Comparison of ENCODE assay signal across 9 cellular contexts in genomic region chr10:76311752-76312699, GRCh38.
DNase-seq lines count a peak whose midpoint lies in the region; ATAC-seq and TF ChIP-seq lines count a peak whose summit lies in the region.
"Had no signal": no experiment of that assay in that cellular context is flagged by ENCODE, and none has a peak within 500 bp of the region (broad histone marks: within the 10 kb centered on the region; RNA-seq: fewer than 3 reads in every experiment).

No MANE protein-coding gene starts in this region.

- no peak for TF ChIP-seq POLR2A in heart left ventricle (IDR thresholded peaks at IDR 0.05)

- H3K4me3 ChIP-seq in Panc1 (ENCODE audit: low read depth in 2 of 2, low read length in 2 of 2) (no peak overlapping the region), heart left ventricle (no peak overlapping the region)
- H3K4me3 ChIP-seq in CD4-positive, alpha-beta memory T cell (ENCODE audit: low read length in 2 of 2) = no peak overlapping the region
- H3K4me3 ChIP-seq: HAP-1 had no signal

- TF ChIP-seq CTCF in Panc1 (IDR thresholded peaks at IDR 0.05) (peak; percentile 80), heart left ventricle (IDR thresholded peaks at IDR 0.05) (peak in 11 of 12 donors; percentile 20 to 54 (median 32)), Calu3 (IDR thresholded peaks at IDR 0.05; ENCODE audit: unreplicated experiment) (no peak)

- H3K9me3 Mint-ChIP-seq in stimulated activated naive CD8-positive, alpha-beta T cell treated with anti-CD3 and anti-CD28 coated beads, Interleukin-15, amount 100 ng/mL, for 72 hours = no peaks in the 10 kb centered on the region
- H3K9me3 Mint-ChIP-seq in CD4-positive, alpha-beta memory T cell = peaks cover 0 to 5% (median 0%) of the 10 kb centered on the region in 8 donors
- peaks cover 10% of the 10 kb centered on the region for H3K9me3 Mint-ChIP-seq in Calu3 (ENCODE audit: low read depth, unreplicated experiment)
- peaks cover 0 to 2% (median 0%) of the 10 kb centered on the region in 9 donors for H3K9me3 Mint-ChIP-seq in naive thymus-derived CD8-positive, alpha-beta T cell

- H3K4me1 ChIP-seq in Panc1 (ENCODE audit: control insufficient read depth, insufficient read depth, low read length) (no peaks in the 10 kb centered on the region), heart left ventricle (peaks cover 0 to 49% (median 24%) of the 10 kb centered on the region in 12 donors)
- H3K4me1 ChIP-seq in CD4-positive, alpha-beta memory T cell (ENCODE audit: insufficient read depth, low read length) = no peaks in the 10 kb centered on the region
- H3K4me1 ChIP-seq: HAP-1 had no signal

- H3K27ac Mint-ChIP-seq in stimulated activated naive CD8-positive, alpha-beta T cell treated with anti-CD3 and anti-CD28 coated beads, Interleukin-15, amount 100 ng/mL, for 72 hours = no peak overlapping the region
- H3K27ac Mint-ChIP-seq in CD4-positive, alpha-beta memory T cell = no peak overlapping the region
- no peak overlapping the region for H3K27ac Mint-ChIP-seq in Calu3 (ENCODE audit: unreplicated experiment)
- H3K27ac Mint-ChIP-seq in naive thymus-derived CD8-positive, alpha-beta T cell = no peak overlapping the region

- CTCF ChIA-PET in Panc1 (lab: Charles Lee) (no interaction called here), Calu3 (lab: Charles Lee) (interaction anchor here (0.7 kb wide), 1 partner anchor 9 kb away, joined by 4 read pairs; no protein-coding TSS in a partner anchor)
- CTCF ChIA-PET in CD4-positive, alpha-beta memory T cell (lab: Charles Lee; ENCODE audit: partially characterized antibody) = no interaction called here

- peak; percentile 57 for ATAC-seq in stimulated activated naive CD8-positive, alpha-beta T cell treated with anti-CD3 and anti-CD28 coated beads, Interleukin-15, amount 100 ng/mL, for 72 hours
- no peak for ATAC-seq in stimulated activated naive CD8-positive, alpha-beta T cell treated with anti-CD3 and anti-CD28 coated beads, Interleukin-15, Interleukin-2, amounts not matched to agents 100 U/mL and 50 U/mL, for 24 hours
- ATAC-seq in HG03045 (IDR thresholded peaks at IDR 0.05; ENCODE audit: unreplicated experiment) (peak; percentile 62), Panc1 (peak; percentile 96), heart left ventricle (peak; percentile 70 to 86 (median 77))
- ATAC-seq in naive thymus-derived CD8-positive, alpha-beta T cell = no peak

- H3K4me1 Mint-ChIP-seq in stimulated activated naive CD8-positive, alpha-beta T cell treated with anti-CD3 and anti-CD28 coated beads, Interleukin-15, amount 100 ng/mL, for 72 hours = no peaks in the 10 kb centered on the region
- no peaks in the 10 kb centered on the region for H3K4me1 Mint-ChIP-seq in CD4-positive, alpha-beta memory T cell
- no peaks in the 10 kb centered on the region for H3K4me1 Mint-ChIP-seq in Calu3 (ENCODE audit: low read depth, unreplicated experiment)
- H3K4me1 Mint-ChIP-seq in naive thymus-derived CD8-positive, alpha-beta T cell = no peaks in the 10 kb centered on the region

- H3K27me3 ChIP-seq in Panc1 (ENCODE audit: control insufficient read depth, insufficient read depth, low read length) (peaks cover 2% of the 10 kb centered on the region; the same call in 1 of the 2 replicates), heart left ventricle (no peaks in the 10 kb centered on the region)
- H3K27me3 ChIP-seq in CD4-positive, alpha-beta memory T cell (ENCODE audit: insufficient read depth, low read length) = no peaks in the 10 kb centered on the region

- H3K27ac ChIP-seq in Panc1 (ENCODE audit: low read length) (no peak overlapping the region), heart left ventricle (peak overlapping the region in 11 of 12 donors; percentile 26 to 76 (median 43))
- H3K27ac ChIP-seq in CD4-positive, alpha-beta memory T cell (ENCODE audit: low read depth, low read length) = no peak overlapping the region

- H3K36me3 ChIP-seq in Panc1 (ENCODE audit: control insufficient read depth, insufficient read depth, low read length) (no peaks in the 10 kb centered on the region), heart left ventricle (no peaks in the 10 kb centered on the region)
- H3K36me3 ChIP-seq in CD4-positive, alpha-beta memory T cell (ENCODE audit: insufficient read depth, low read length) = no peaks in the 10 kb centered on the region
- H3K36me3 ChIP-seq: HAP-1 had no signal

- no peaks in the 10 kb centered on the region for H3K36me3 Mint-ChIP-seq in CD4-positive, alpha-beta memory T cell
- no peaks in the 10 kb centered on the region for H3K36me3 Mint-ChIP-seq in Calu3 (ENCODE audit: insufficient read depth, unreplicated experiment)
- H3K36me3 Mint-ChIP-seq in naive thymus-derived CD8-positive, alpha-beta T cell = no peaks in the 10 kb centered on the region

- no peaks in the 10 kb centered on the region for H3K9me3 ChIP-seq in Panc1 (ENCODE audit: control insufficient read depth, insufficient read depth, low read depth, low read length)
- H3K9me3 ChIP-seq in heart left ventricle = peaks cover 0 to 6% (median 0%) of the 10 kb centered on the region in 12 donors
- no peaks in the 10 kb centered on the region for H3K9me3 ChIP-seq in CD4-positive, alpha-beta memory T cell (ENCODE audit: control insufficient read depth in 1 of 2, low read length in 2 of 2)
- H3K9me3 ChIP-seq: HAP-1 had no signal

- POLR2A ChIA-PET in Panc1 (lab: Charles Lee) = no interaction called here
- POLR2A ChIA-PET in CD4-positive, alpha-beta memory T cell (lab: Charles Lee; ENCODE audit: partially characterized antibody) = no interaction called here
- POLR2A ChIA-PET in naive thymus-derived CD8-positive, alpha-beta T cell (lab: Charles Lee) = no interaction called here

- BruUV-seq in Panc1 (replicated peaks; lab: Mats Ljungman, UMichigan) (no TSS peak), Calu3 (replicated peaks; lab: Mats Ljungman, UMichigan) (no TSS peak)

- in situ Hi-C loops in Panc1 (cut with HindIII; ENCODE audit: low pct_unique_long_range_greater_than_20kb, low sequenced_read_pairs) = no loop called here

- DNase-seq in stimulated activated naive CD8-positive, alpha-beta T cell treated with anti-CD3 and anti-CD28 coated beads, Interleukin-15, amount 100 ng/mL, for 72 hours = no peak
- DNase-seq in stimulated activated naive CD8-positive, alpha-beta T cell treated with anti-CD3 and anti-CD28 coated beads, Interleukin-15, Interleukin-2, amounts not matched to agents 100 U/mL and 50 U/mL, for 24 hours = no peak
- DNase-seq in Panc1 (ENCODE audit: low read depth, low spot score) (no peak), heart left ventricle (peak in 3 of 5 donors; percentile 19 to 44 (median 34)), Calu3 (no peak)
- no peak for DNase-seq in CD4-positive, alpha-beta memory T cell
- no peak for DNase-seq in naive thymus-derived CD8-positive, alpha-beta T cell

- WGBS in heart left ventricle, 4 donors = 29 to 43% (median 33%) methylated on average over 5 of the region's 5 CpGs

- intact Hi-C loops in Panc1 (cut with micrococcal nuclease; ENCODE audit: unreplicated experiment) = no loop called here
- intact Hi-C loops in heart left ventricle (cut with DNase I) = loop anchor here in 1 of 10 donors (5.0 kb wide), 1 partner anchor 235 kb away; no protein-coding TSS in a partner anchor
- intact Hi-C loops in CD4-positive, alpha-beta memory T cell (cut with micrococcal nuclease) = no loop called here
- intact Hi-C loops in Calu3 (cut with micrococcal nuclease; ENCODE audit: unreplicated experiment) = no loop called here

- no peaks in the 10 kb centered on the region for H3K27me3 Mint-ChIP-seq in stimulated activated naive CD8-positive, alpha-beta T cell treated with anti-CD3 and anti-CD28 coated beads, Interleukin-15, amount 100 ng/mL, for 72 hours
- H3K27me3 Mint-ChIP-seq in CD4-positive, alpha-beta memory T cell = no peaks in the 10 kb centered on the region
- no peaks in the 10 kb centered on the region for H3K27me3 Mint-ChIP-seq in Calu3 (ENCODE audit: unreplicated experiment)
- peaks cover 0 to 11% (median 0%) of the 10 kb centered on the region in 5 donors for H3K27me3 Mint-ChIP-seq in naive thymus-derived CD8-positive, alpha-beta T cell

- H3K4me3 Mint-ChIP-seq in stimulated activated naive CD8-positive, alpha-beta T cell treated with anti-CD3 and anti-CD28 coated beads, Interleukin-15, amount 100 ng/mL, for 72 hours = no peak overlapping the region
- no peak overlapping the region for H3K4me3 Mint-ChIP-seq in CD4-positive, alpha-beta memory T cell
- no peak overlapping the region for H3K4me3 Mint-ChIP-seq in Calu3 (ENCODE audit: low read depth, unreplicated experiment)
- no peak overlapping the region for H3K4me3 Mint-ChIP-seq in naive thymus-derived CD8-positive, alpha-beta T cell

Comparison
In these comparisons a context has a peak if more than half of its experiments do, and no peak if none do; other contexts are left out.
1. ATAC-seq: peak in stimulated activated naive CD8-positive, alpha-beta T cell treated with anti-CD3 and anti-CD28 coated beads, Interleukin-15, amount 100 ng/mL, for 72 hours (single experiment), HG03045 (single experiment), Panc1 (single experiment) and heart left ventricle (4 of 4); none in stimulated activated naive CD8-positive, alpha-beta T cell treated with anti-CD3 and anti-CD28 coated beads, Interleukin-15, Interleukin-2, amounts not matched to agents 100 U/mL and 50 U/mL, for 24 hours (single experiment) and naive thymus-derived CD8-positive, alpha-beta T cell (0 of 2).
2. DNase-seq: peak in heart left ventricle (3 of 5); none in stimulated activated naive CD8-positive, alpha-beta T cell treated with anti-CD3 and anti-CD28 coated beads, Interleukin-15, amount 100 ng/mL, for 72 hours (0 of 2), stimulated activated naive CD8-positive, alpha-beta T cell treated with anti-CD3 and anti-CD28 coated beads, Interleukin-15, Interleukin-2, amounts not matched to agents 100 U/mL and 50 U/mL, for 24 hours (single experiment), Panc1 (single experiment), CD4-positive, alpha-beta memory T cell (0 of 5), Calu3 (single experiment) and naive thymus-derived CD8-positive, alpha-beta T cell (0 of 10).
3. H3K27ac ChIP-seq: peak in heart left ventricle (11 of 12); none in Panc1 (single experiment) and CD4-positive, alpha-beta memory T cell (single experiment).